9 cellular contexts compared by ENCODE assay signal in genomic region chr19:2084993-2085720, GRCh38. TPM values are rescaled to one million over a fixed set of nuclear protein-coding genes. Genes with fewer than 3 reads are reported as not detected.
DNase-seq lines count a peak whose midpoint lies in the region; ATAC-seq and TF ChIP-seq lines count a peak whose summit lies in the region.
"Had no signal": no experiment of that assay in that cellular context is flagged by ENCODE, and none has a peak within 500 bp of the region (broad histone marks: within the 10 kb centered on the region; RNA-seq: fewer than 3 reads in every experiment).

No MANE protein-coding gene starts in this region.

- peaks cover 14% of the 10 kb centered on the region for H3K36me3 ChIP-seq in thymus (ENCODE audit: control insufficient read depth, insufficient read depth)

- H3K4me1 ChIP-seq in thymus (ENCODE audit: control insufficient read depth, insufficient read depth, low read length), result peaks cover 57% of the 10 kb centered on the region

- H3K4me1 Mint-ChIP-seq in natural killer cell, result peaks cover 74 to 77% of the 10 kb centered on the region in 2 donors

- peak overlapping the region; percentile 60 for H3K4me3 ChIP-seq in thymus (ENCODE audit: low read length)

- H3K27me3 ChIP-seq in thymus (ENCODE audit: control insufficient read depth, insufficient read depth), result no peaks in the 10 kb centered on the region

- no peaks in the 10 kb centered on the region for H3K36me3 Mint-ChIP-seq in natural killer cell

- H3K4me3 Mint-ChIP-seq in natural killer cell, result peak overlapping the region; percentile 99

- WGBS in thymus, result 24% methylated on average over 28 of the region's 28 CpGs

- intact Hi-C loops in natural killer cell (cut with micrococcal nuclease), result loop anchor here (2.0 to 5.0 kb wide), 5 partner anchors 34 to 203 kb away; partner anchors contain the start of genes MKNK2, PLEKHJ1 and SF3A2

- in situ Hi-C loops in ACHN (cut with HindIII; ENCODE audit: low pct_ligation_motif_present, low pct_unique_long_range_greater_than_20kb, low sequenced_read_pairs), result no loop called here

- TF ChIP-seq CTCF in natural killer cell (IDR thresholded peaks at IDR 0.05), result no peak

- ATAC-seq in GM18873 (IDR thresholded peaks at IDR 0.05; ENCODE audit: low FRiP score, unreplicated experiment), result peak; percentile 39
- peak; percentile 42 for ATAC-seq in HG03565 (IDR thresholded peaks at IDR 0.05; ENCODE audit: unreplicated experiment)
- peak; percentile 28 to 78 (median 68) for ATAC-seq in natural killer cell
- ATAC-seq: Panc1 had no signal

- peak overlapping the region; percentile 19 for H3K27ac ChIP-seq in cingulate gyrus (ENCODE audit: low read depth, low read length)
- peak overlapping the region; percentile 91 for H3K27ac ChIP-seq in thymus (ENCODE audit: low read depth)

- no peaks in the 10 kb centered on the region for H3K9me3 ChIP-seq in thymus (ENCODE audit: control insufficient read depth)

- no peaks in the 10 kb centered on the region for H3K9me3 Mint-ChIP-seq in natural killer cell

- no peaks in the 10 kb centered on the region for H3K27me3 Mint-ChIP-seq in natural killer cell (ENCODE audit: low read depth in 2 of 2)

- peak overlapping the region; percentile 95 to 99 for H3K27ac Mint-ChIP-seq in natural killer cell

- DNase-seq in activated CD4-positive, alpha-beta T cell treated with anti-CD3 and anti-CD28 coated beads for 24 hours (ENCODE audit: low read depth in 2 of 2), result peak; percentile 84 to 85
- DNase-seq in natural killer cell (peak; percentile 94), NCI-H774 (lab: John Stamatoyannopoulos, UW) (no peak), ACHN (no peak)

RNA-seq across cellular contexts. Expression of gene MOB3A, which starts 11.0 kb away (rescaled TPM):
- 100 to 1,000 TPM; 239 to 314 (median 246) TPM for total RNA-seq in natural killer cell
- polyA plus RNA-seq in thymus, result 29.7 TPM

RNA-seq across cellular contexts. Expression of gene IZUMO4, which starts 11.6 kb away (rescaled TPM):
- 1 to 10 TPM; 3.3 to 7.6 (median 7.1) TPM for total RNA-seq in natural killer cell
- polyA plus RNA-seq in thymus, result 37.8 TPM

RNA-seq across cellular contexts. Expression of gene MKNK2, which starts 34.1 kb away (rescaled TPM):
- total RNA-seq in natural killer cell, result 100 to 1,000 TPM; 259 to 389 (median 322) TPM
- polyA plus RNA-seq in thymus, result 97.9 TPM

Comparison
In these comparisons a context has a peak if more than half of its experiments do, and no peak if none do; other contexts are left out.
1. DNase-seq: peak in activated CD4-positive, alpha-beta T cell treated with anti-CD3 and anti-CD28 coated beads for 24 hours (2 of 2) and natural killer cell (single experiment); none in NCI-H774 (single experiment) and ACHN (single experiment).
2. Peak in every context shown above with its lines, with median percentiles within 50 percentile points of each other: ATAC-seq.